Comparison of ENCODE assay signal across 22 cellular contexts in genomic region chr11:60964801-60965200, GRCh38.
"Had no signal": no experiment of that assay in that cellular context is flagged by ENCODE, and none has a peak within 500 bp of the region (broad histone marks: within the 10 kb centered on the region; RNA-seq: fewer than 3 reads in every experiment).

No MANE protein-coding gene starts in this region.

- H3K9me3 Mint-ChIP-seq: immature natural killer cell; natural killer cell treated with Interleukin-12 subunit alpha and Interleukin-12 subunit beta and Interleukin-15 and Interleukin-18, amount 100 ng/mL, for 72 hours; stimulated activated effector memory CD8-positive, alpha-beta T cell treated with anti-CD3 and anti-CD28 coated beads, Interleukin-12 subunit alpha, Interleukin-12 subunit beta, amount 100 ng/mL, for 72 hours; stimulated activated naive CD8-positive, alpha-beta T cell treated with anti-CD3 and anti-CD28 coated beads, Interleukin-15, Interleukin-2, amounts not matched to agents 100 ng/mL and 50 ng/mL, for 24 hours had no signal

- DNase-seq: hypothalamus; immature natural killer cell; left ventricle myocardium inferior; mesendoderm; midbrain; mucosa of descending colon; naive thymus-derived CD4-positive, alpha-beta T cell; nucleus accumbens; pancreas; retina; right cardiac atrium; sigmoid colon; small intestine; spleen; stimulated activated CD4-positive, alpha-beta T cell treated with anti-CD3 and anti-CD28 coated beads, Interleukin-4, amount 100 ng/mL, for 24 hours; stimulated activated naive CD4-positive, alpha-beta T cell; tibial artery; trophoblast cell; upper lobe of right lung had no signal

- H3K36me3 Mint-ChIP-seq: natural killer cell treated with Interleukin-12 subunit alpha and Interleukin-12 subunit beta and Interleukin-15 and Interleukin-18, amount 100 ng/mL, for 72 hours; stimulated activated effector memory CD8-positive, alpha-beta T cell treated with anti-CD3 and anti-CD28 coated beads, Interleukin-12 subunit alpha, Interleukin-12 subunit beta, amount 100 ng/mL, for 72 hours had no signal

- H3K27ac Mint-ChIP-seq: immature natural killer cell; naive thymus-derived CD4-positive, alpha-beta T cell; natural killer cell treated with Interleukin-12 subunit alpha and Interleukin-12 subunit beta and Interleukin-15 and Interleukin-18, amount 100 ng/mL, for 72 hours; stimulated activated effector memory CD8-positive, alpha-beta T cell treated with anti-CD3 and anti-CD28 coated beads, Interleukin-12 subunit alpha, Interleukin-12 subunit beta, amount 100 ng/mL, for 72 hours; stimulated activated naive CD8-positive, alpha-beta T cell treated with anti-CD3 and anti-CD28 coated beads, Interleukin-15, Interleukin-2, amounts not matched to agents 100 ng/mL and 50 ng/mL, for 24 hours had no signal

- ATAC-seq: mucosa of descending colon; naive thymus-derived CD4-positive, alpha-beta T cell; natural killer cell treated with Interleukin-12 subunit alpha and Interleukin-12 subunit beta and Interleukin-15 and Interleukin-18, amount 100 ng/mL, for 72 hours; pancreas; right cardiac atrium; stimulated activated effector memory CD8-positive, alpha-beta T cell treated with anti-CD3 and anti-CD28 coated beads, Interleukin-12 subunit alpha, Interleukin-12 subunit beta, amount 100 ng/mL, for 72 hours; upper lobe of right lung had no signal

- H3K4me1 Mint-ChIP-seq: immature natural killer cell; stimulated activated effector memory CD8-positive, alpha-beta T cell treated with anti-CD3 and anti-CD28 coated beads, Interleukin-12 subunit alpha, Interleukin-12 subunit beta, amount 100 ng/mL, for 72 hours had no signal

- H3K4me3 Mint-ChIP-seq: immature natural killer cell; naive thymus-derived CD4-positive, alpha-beta T cell; natural killer cell treated with Interleukin-12 subunit alpha and Interleukin-12 subunit beta and Interleukin-15 and Interleukin-18, amount 100 ng/mL, for 72 hours; stimulated activated effector memory CD8-positive, alpha-beta T cell treated with anti-CD3 and anti-CD28 coated beads, Interleukin-12 subunit alpha, Interleukin-12 subunit beta, amount 100 ng/mL, for 72 hours; stimulated activated naive CD8-positive, alpha-beta T cell treated with anti-CD3 and anti-CD28 coated beads, Interleukin-15, Interleukin-2, amounts not matched to agents 100 ng/mL and 50 ng/mL, for 24 hours had no signal
